In genomic region chr3:27134165-27134796, GRCh38 we compare ENCODE assay signal across 8 cellular contexts.
DNase-seq lines count a peak whose midpoint lies in the region; ATAC-seq, FAIRE-seq and TF ChIP-seq lines count a peak whose summit lies in the region.

No MANE protein-coding gene starts in this region.

- H3K4me2 ChIP-seq in DND-41 (ENCODE audit: insufficient read depth, low read length), result no peak overlapping the region

- no peaks in the 10 kb centered on the region for H3K9me3 Mint-ChIP-seq in activated T-helper 2 cell treated with anti-CD3 and anti-CD28 coated beads, Interferon-gamma antibody, Interleukin-2, Interleukin-4, amounts not matched to agents 10 μg/mL and 5 μg/mL and 100 μg/mL, durations not matched to agents 14 hours and 24 hours and 36 hours

- H3K27ac ChIP-seq in DND-41 (ENCODE audit: low read length) (no peak overlapping the region), ovary (no peak overlapping the region), transverse colon (no peak overlapping the region)

- no peaks in the 10 kb centered on the region for H3K4me1 Mint-ChIP-seq in activated T-helper 2 cell treated with anti-CD3 and anti-CD28 coated beads, Interferon-gamma antibody, Interleukin-2, Interleukin-4, amounts not matched to agents 10 μg/mL and 5 μg/mL and 100 μg/mL, durations not matched to agents 14 hours and 24 hours and 36 hours (ENCODE audit: low read depth)

- TF ChIP-seq EP300 in ovary (IDR thresholded peaks at IDR 0.05) (no peak), transverse colon (IDR thresholded peaks at IDR 0.05; ENCODE audit: low read depth) (no peak)

- H3K36me3 ChIP-seq in DND-41 (ENCODE audit: insufficient read depth, low read length), result no peaks in the 10 kb centered on the region
- no peaks in the 10 kb centered on the region for H3K36me3 ChIP-seq in ovary
- H3K36me3 ChIP-seq in transverse colon, result no peaks in the 10 kb centered on the region

- DNase-seq in DND-41, result peak; percentile 68
- peak; percentile 43 for DNase-seq in HK-2 (ENCODE audit: unreplicated experiment)
- peak; percentile 33 for DNase-seq in RCC 7860 (ENCODE audit: low spot score)
- peak; percentile 30 for DNase-seq in activated T-helper 2 cell treated with anti-CD3 and anti-CD28 coated beads, Interferon-gamma antibody, Interleukin-2, Interleukin-4, amounts not matched to agents 10 μg/mL and 5 μg/mL and 100 μg/mL, durations not matched to agents 14 hours and 24 hours and 36 hours (ENCODE audit: low spot score)
- DNase-seq in germinal center (ENCODE audit: low spot score), result peak; percentile 47
- DNase-seq in ovary, result peak; percentile 26 to 57 (median 51)
- DNase-seq in transverse colon, result peak; percentile 68

- H3K4me3 Mint-ChIP-seq in activated T-helper 2 cell treated with anti-CD3 and anti-CD28 coated beads, Interferon-gamma antibody, Interleukin-2, Interleukin-4, amounts not matched to agents 10 μg/mL and 5 μg/mL and 100 μg/mL, durations not matched to agents 14 hours and 24 hours and 36 hours (ENCODE audit: low read depth), result no peak overlapping the region

- ATAC-seq in DND-41 (ENCODE audit: insufficient read depth, low read depth) (peak; percentile 94), GM21367 (IDR thresholded peaks at IDR 0.05; ENCODE audit: unreplicated experiment) (peak; percentile 98)

- no peaks in the 10 kb centered on the region for H3K79me2 ChIP-seq in DND-41 (ENCODE audit: insufficient read depth, low read length)

- H3K4me3 ChIP-seq in DND-41 (ENCODE audit: low read depth in 1 of 2, low read length in 2 of 2), result no peak overlapping the region
- no peak overlapping the region for H3K4me3 ChIP-seq in ovary
- no peak overlapping the region for H3K4me3 ChIP-seq in transverse colon

- H3K27me3 Mint-ChIP-seq in activated T-helper 2 cell treated with anti-CD3 and anti-CD28 coated beads, Interferon-gamma antibody, Interleukin-2, Interleukin-4, amounts not matched to agents 10 μg/mL and 5 μg/mL and 100 μg/mL, durations not matched to agents 14 hours and 24 hours and 36 hours (ENCODE audit: low read depth), result no peaks in the 10 kb centered on the region

- H3K27me3 ChIP-seq in DND-41 (ENCODE audit: insufficient read depth, low read length, poor library complexity), result peaks cover 2% of the 10 kb centered on the region
- H3K27me3 ChIP-seq in ovary, result no peaks in the 10 kb centered on the region
- H3K27me3 ChIP-seq in transverse colon, result no peaks in the 10 kb centered on the region

- H3K9ac ChIP-seq in DND-41 (ENCODE audit: low read depth, low read length), result no peak overlapping the region

- FAIRE-seq in RCC 7860 (lab: Jason Lieb, UNC), result no peak

- TF ChIP-seq CTCF in DND-41 (IDR thresholded peaks at IDR 0.05; ENCODE audit: borderline replicate concordance, extremely low read depth, low read length, poor library complexity, severe bottlenecking) (peak; percentile 93), ovary (IDR thresholded peaks at IDR 0.05) (peak; percentile 29 to 60 (median 52)), transverse colon (IDR thresholded peaks at IDR 0.05) (peak; percentile 77 to 90 (median 89))

- H3K27ac Mint-ChIP-seq in activated T-helper 2 cell treated with anti-CD3 and anti-CD28 coated beads, Interferon-gamma antibody, Interleukin-2, Interleukin-4, amounts not matched to agents 10 μg/mL and 5 μg/mL and 100 μg/mL, durations not matched to agents 14 hours and 24 hours and 36 hours, result no peak overlapping the region

- 42 to 44% (median 43%) methylated on average over 2 of the region's 2 CpGs for WGBS in ovary, 3 donors
- 47 to 50% methylated on average over 2 of the region's 2 CpGs for WGBS in transverse colon (ENCODE audit: low coverage in 1 of 2), 2 donors

- intact Hi-C loops in activated T-helper 2 cell treated with anti-CD3 and anti-CD28 coated beads, Interferon-gamma antibody, Interleukin-2, Interleukin-4, amounts not matched to agents 10 μg/mL and 5 μg/mL and 100 μg/mL, durations not matched to agents 14 hours and 24 hours and 36 hours (cut with micrococcal nuclease), result loop anchor here (1.0 to 10.0 kb wide), 3 partner anchors 335 to 1191 kb away; no protein-coding TSS in a partner anchor
- intact Hi-C loops in ovary (cut with DNase I), result loop anchor here in 1 of 4 donors (5.0 kb wide), 1 partner anchor 548 kb away; no protein-coding TSS in a partner anchor
- intact Hi-C loops in transverse colon (cut with DNase I; ENCODE audit: low total_unique reads), result no loop called here

- TF ChIP-seq POLR2A in ovary (IDR thresholded peaks at IDR 0.05) (no peak), transverse colon (IDR thresholded peaks at IDR 0.05) (no peak)

- in situ Hi-C loops in transverse colon (cut with MboI; ENCODE audit: low pct_ligation_motif_present in 1 of 4, low pct_unique_long_range_greater_than_20kb in 1 of 4, low sequenced_read_pairs in 3 of 4), result loop anchor here in 3 of 4 donors (10.0 to 25.0 kb wide), 4 partner anchors 111 to 553 kb away; no protein-coding TSS in a partner anchor

- no peaks in the 10 kb centered on the region for H3K4me1 ChIP-seq in DND-41 (ENCODE audit: insufficient read depth, low read length)
- H3K4me1 ChIP-seq in ovary (ENCODE audit: insufficient read depth), result peaks cover 5% of the 10 kb centered on the region
- H3K4me1 ChIP-seq in transverse colon, result peaks cover 0 to 8% (median 0%) of the 10 kb centered on the region in 4 donors

- H3K9me3 ChIP-seq in DND-41 (ENCODE audit: insufficient read depth, low read length, severe bottlenecking) (no peaks in the 10 kb centered on the region), ovary (no peaks in the 10 kb centered on the region), transverse colon (no peaks in the 10 kb centered on the region)

- H4K20me1 ChIP-seq in DND-41 (ENCODE audit: insufficient read depth, low read length), result no peaks in the 10 kb centered on the region

- no peaks in the 10 kb centered on the region for H3K36me3 Mint-ChIP-seq in activated T-helper 2 cell treated with anti-CD3 and anti-CD28 coated beads, Interferon-gamma antibody, Interleukin-2, Interleukin-4, amounts not matched to agents 10 μg/mL and 5 μg/mL and 100 μg/mL, durations not matched to agents 14 hours and 24 hours and 36 hours (ENCODE audit: low read depth)

- no peak overlapping the region for H2AFZ ChIP-seq in DND-41 (ENCODE audit: low read depth, low read length)
